37 cellular contexts compared by ENCODE assay signal in genomic region chr1:11330411-11330810, GRCh38.
"Had no signal": no experiment of that assay in that cellular context is flagged by ENCODE, and none has a peak within 500 bp of the region (broad histone marks: within the 10 kb centered on the region; RNA-seq: fewer than 3 reads in every experiment).

No MANE protein-coding gene starts in this region.

- H3K36me3 Mint-ChIP-seq: activated CD8-positive, alpha-beta memory T cell treated with anti-CD3 and anti-CD28 coated beads, Interleukin-2, amount 10 ng/mL, durations not matched to agents 7 days and 5 days; activated naive CD4-positive, alpha-beta T cell treated with anti-CD3 and anti-CD28 coated beads, Interleukin-2, amount 10 ng/mL, durations not matched to agents 7 days and 5 days; activated naive CD4-positive, alpha-beta T cell treated with anti-CD3 and anti-CD28 coated beads, Interleukin-2, amount 50 U/mL, for 24 hours; activated naive CD8-positive, alpha-beta T cell; activated naive CD8-positive, alpha-beta T cell treated with anti-CD3 and anti-CD28 coated beads, Interleukin-2, amount 10 ng/mL, durations not matched to agents 7 days and 5 days; brain had no signal

- H3K4me1 ChIP-seq: ascending aorta had no signal

- H3K36me3 ChIP-seq: ascending aorta, cardiac muscle cell had no signal

- H3K27ac ChIP-seq: ascending aorta, cardiac muscle cell, VCaP had no signal

- H3K27me3 ChIP-seq: ascending aorta, cardiac muscle cell had no signal

- DNase-seq: activated CD4-positive, alpha-beta memory T cell treated with anti-CD3 and anti-CD28 coated beads, Interleukin-2, amount 10 ng/mL, durations not matched to agents 7 days and 5 days; activated CD4-positive, alpha-beta T cell treated with anti-CD3 and anti-CD28 coated beads for 1 hour; activated CD4-positive, alpha-beta T cell treated with anti-CD3 and anti-CD28 coated beads for 36 hours; activated CD4-positive, alpha-beta T cell treated with anti-CD3 and anti-CD28 coated beads for 48 hours; activated CD4-positive, alpha-beta T cell treated with anti-CD3 and anti-CD28 coated beads, Interleukin-2, amount 10 ng/mL, durations not matched to agents 7 days and 5 days; activated CD4-positive, alpha-beta T cell treated with anti-CD3 and anti-CD28 coated beads, Interleukin-2, amount 50 U/mL, for 48 hours; activated CD4-positive, CD25-positive, alpha-beta regulatory T cell; activated CD8-positive, alpha-beta memory T cell treated with anti-CD3 and anti-CD28 coated beads for 24 hours; activated CD8-positive, alpha-beta memory T cell treated with anti-CD3 and anti-CD28 coated beads, Interleukin-2, amount 10 ng/mL, durations not matched to agents 7 days and 5 days; activated CD8-positive, alpha-beta memory T cell treated with anti-CD3 and anti-CD28 coated beads, Interleukin-2, amount 50 U/mL, for 48 hours; activated CD8-positive, alpha-beta T cell treated with anti-CD3 and anti-CD28 coated beads, Interleukin-2, amount 10 ng/mL, durations not matched to agents 7 days and 5 days; activated effector memory CD4-positive, alpha-beta T cell treated with Interleukin-2 at 50 U/mL for 16 hours; activated gamma-delta T cell; activated naive CD4-positive, alpha-beta T cell treated with anti-CD3 and anti-CD28 coated beads, Interleukin-2, amount 10 ng/mL, durations not matched to agents 7 days and 5 days; activated naive CD4-positive, alpha-beta T cell treated with Interleukin-2 at 50 U/mL for 16 hours; activated naive CD8-positive, alpha-beta T cell treated with anti-CD3 and anti-CD28 coated beads, Interleukin-2, amount 10 ng/mL, durations not matched to agents 7 days and 5 days; activated naive CD8-positive, alpha-beta T cell treated with anti-CD3 and anti-CD28 coated beads, Interleukin-2, amount 50 U/mL, for 24 hours; activated T-cell treated with anti-CD3 and anti-CD28 coated beads, Interleukin-2, amount 50 U/mL, for 24 hours; activated T-cell treated with anti-CD3 and anti-CD28 coated beads, Interleukin-2, amount 50 U/mL, for 48 hours; amygdala; anterior cingulate cortex; caudate nucleus; cerebellar nuclear complex; T-helper 1 cell; T-helper 2 cell; T-helper 9 cell had no signal

- H3K4me3 Mint-ChIP-seq: activated CD4-positive, alpha-beta memory T cell treated with anti-CD3 and anti-CD28 coated beads, Interleukin-2, amount 10 ng/mL, durations not matched to agents 7 days and 5 days; activated CD4-positive, alpha-beta T cell treated with anti-CD3 and anti-CD28 coated beads for 36 hours; activated CD4-positive, alpha-beta T cell treated with anti-CD3 and anti-CD28 coated beads, Interleukin-2, amount 10 ng/mL, durations not matched to agents 7 days and 5 days; activated CD8-positive, alpha-beta memory T cell treated with anti-CD3 and anti-CD28 coated beads, Interleukin-2, amount 10 ng/mL, durations not matched to agents 7 days and 5 days; activated CD8-positive, alpha-beta T cell treated with anti-CD3 and anti-CD28 coated beads, Interleukin-2, amount 10 ng/mL, durations not matched to agents 7 days and 5 days; activated naive CD4-positive, alpha-beta T cell treated with anti-CD3 and anti-CD28 coated beads, Interleukin-2, amount 10 ng/mL, durations not matched to agents 7 days and 5 days; activated naive CD4-positive, alpha-beta T cell treated with anti-CD3 and anti-CD28 coated beads, Interleukin-2, amount 50 U/mL, for 24 hours; activated naive CD8-positive, alpha-beta T cell; activated naive CD8-positive, alpha-beta T cell treated with anti-CD3 and anti-CD28 coated beads, Interleukin-2, amount 10 ng/mL, durations not matched to agents 7 days and 5 days; activated naive CD8-positive, alpha-beta T cell treated with anti-CD3 and anti-CD28 coated beads, Interleukin-2, amount 50 U/mL, for 24 hours; activated T-cell treated with anti-CD3 and anti-CD28 coated beads, Interleukin-2, amount 50 U/mL, for 24 hours; central memory CD8-positive, alpha-beta T cell; T-helper 1 cell treated with Interleukin-12 subunit alpha and Interleukin-12 subunit beta and Interleukin-4 antibody, amounts not matched to agents 30 μg/mL and 1 μg/mL, for 36 hours; T-helper 2 cell treated with Interferon-gamma antibody and Interleukin-4, amounts not matched to agents 5 μg/mL and 100 μg/mL, for 36 hours had no signal

- H3K4me1 Mint-ChIP-seq: activated CD4-positive, alpha-beta memory T cell treated with anti-CD3 and anti-CD28 coated beads, Interleukin-2, amount 10 ng/mL, durations not matched to agents 7 days and 5 days; activated CD4-positive, alpha-beta T cell treated with anti-CD3 and anti-CD28 coated beads for 36 hours; activated CD4-positive, alpha-beta T cell treated with anti-CD3 and anti-CD28 coated beads, Interleukin-2, amount 10 ng/mL, durations not matched to agents 7 days and 5 days; activated naive CD4-positive, alpha-beta T cell treated with anti-CD3 and anti-CD28 coated beads, Interleukin-2, amount 10 ng/mL, durations not matched to agents 7 days and 5 days; activated naive CD4-positive, alpha-beta T cell treated with anti-CD3 and anti-CD28 coated beads, Interleukin-2, amount 50 U/mL, for 24 hours; activated naive CD8-positive, alpha-beta T cell treated with anti-CD3 and anti-CD28 coated beads, Interleukin-2, amount 10 ng/mL, durations not matched to agents 7 days and 5 days; activated naive CD8-positive, alpha-beta T cell treated with anti-CD3 and anti-CD28 coated beads, Interleukin-2, amount 50 U/mL, for 24 hours had no signal

- H3K4me3 ChIP-seq: ascending aorta, cardiac muscle cell had no signal

- ATAC-seq: activated CD4-positive, alpha-beta T cell treated with anti-CD3 and anti-CD28 coated beads for 36 hours; activated CD4-positive, CD25-positive, alpha-beta regulatory T cell treated with anti-CD3 and anti-CD28 coated beads, Interleukin-2, amount 50 U/mL, for 24 hours; activated CD8-positive, alpha-beta memory T cell treated with anti-CD3 and anti-CD28 coated beads, Interleukin-2, amount 10 ng/mL, durations not matched to agents 7 days and 5 days; activated CD8-positive, alpha-beta T cell treated with anti-CD3 and anti-CD28 coated beads, Interleukin-2, amount 10 ng/mL, durations not matched to agents 7 days and 5 days; activated naive CD8-positive, alpha-beta T cell treated with anti-CD3 and anti-CD28 coated beads, Interleukin-2, amount 50 U/mL, for 24 hours had no signal

- H3K27ac Mint-ChIP-seq: activated CD4-positive, alpha-beta memory T cell treated with anti-CD3 and anti-CD28 coated beads, Interleukin-2, amount 10 ng/mL, durations not matched to agents 7 days and 5 days; activated CD4-positive, alpha-beta T cell treated with anti-CD3 and anti-CD28 coated beads for 36 hours; activated CD4-positive, alpha-beta T cell treated with anti-CD3 and anti-CD28 coated beads, Interleukin-2, amount 10 ng/mL, durations not matched to agents 7 days and 5 days; activated CD8-positive, alpha-beta memory T cell treated with anti-CD3 and anti-CD28 coated beads, Interleukin-2, amount 10 ng/mL, durations not matched to agents 7 days and 5 days; activated CD8-positive, alpha-beta T cell treated with anti-CD3 and anti-CD28 coated beads, Interleukin-2, amount 10 ng/mL, durations not matched to agents 7 days and 5 days; activated naive CD4-positive, alpha-beta T cell treated with anti-CD3 and anti-CD28 coated beads, Interleukin-2, amount 10 ng/mL, durations not matched to agents 7 days and 5 days; activated naive CD4-positive, alpha-beta T cell treated with anti-CD3 and anti-CD28 coated beads, Interleukin-2, amount 50 U/mL, for 24 hours; activated naive CD8-positive, alpha-beta T cell; activated naive CD8-positive, alpha-beta T cell treated with anti-CD3 and anti-CD28 coated beads, Interleukin-2, amount 10 ng/mL, durations not matched to agents 7 days and 5 days; activated naive CD8-positive, alpha-beta T cell treated with anti-CD3 and anti-CD28 coated beads, Interleukin-2, amount 50 U/mL, for 24 hours; activated T-cell treated with anti-CD3 and anti-CD28 coated beads, Interleukin-2, amount 50 U/mL, for 24 hours; activated T-helper 2 cell treated with anti-CD3 and anti-CD28 coated beads, Interferon-gamma antibody, Interleukin-2, Interleukin-4, amounts not matched to agents 10 μg/mL and 5 μg/mL and 100 μg/mL, durations not matched to agents 14 hours and 24 hours and 36 hours; T-helper 1 cell treated with Interleukin-12 subunit alpha and Interleukin-12 subunit beta and Interleukin-4 antibody, amounts not matched to agents 30 μg/mL and 1 μg/mL, for 36 hours; T-helper 2 cell treated with Interferon-gamma antibody and Interleukin-4, amounts not matched to agents 5 μg/mL and 100 μg/mL, for 36 hours had no signal

- H3K27me3 Mint-ChIP-seq: activated CD4-positive, alpha-beta memory T cell treated with anti-CD3 and anti-CD28 coated beads, Interleukin-2, amount 10 ng/mL, durations not matched to agents 7 days and 5 days; activated CD4-positive, alpha-beta T cell treated with anti-CD3 and anti-CD28 coated beads for 36 hours; activated CD4-positive, alpha-beta T cell treated with anti-CD3 and anti-CD28 coated beads, Interleukin-2, amount 10 ng/mL, durations not matched to agents 7 days and 5 days; activated CD8-positive, alpha-beta memory T cell treated with anti-CD3 and anti-CD28 coated beads, Interleukin-2, amount 10 ng/mL, durations not matched to agents 7 days and 5 days; activated naive CD4-positive, alpha-beta T cell treated with anti-CD3 and anti-CD28 coated beads, Interleukin-2, amount 50 U/mL, for 24 hours; activated naive CD8-positive, alpha-beta T cell; activated naive CD8-positive, alpha-beta T cell treated with anti-CD3 and anti-CD28 coated beads, Interleukin-2, amount 50 U/mL, for 24 hours; activated T-cell treated with anti-CD3 and anti-CD28 coated beads, Interleukin-2, amount 50 U/mL, for 24 hours; brain had no signal

- H3K9me3 Mint-ChIP-seq: activated CD4-positive, alpha-beta memory T cell treated with anti-CD3 and anti-CD28 coated beads, Interleukin-2, amount 10 ng/mL, durations not matched to agents 7 days and 5 days; activated CD4-positive, alpha-beta T cell treated with anti-CD3 and anti-CD28 coated beads, Interleukin-2, amount 10 ng/mL, durations not matched to agents 7 days and 5 days; activated naive CD4-positive, alpha-beta T cell treated with anti-CD3 and anti-CD28 coated beads, Interleukin-2, amount 10 ng/mL, durations not matched to agents 7 days and 5 days; activated naive CD4-positive, alpha-beta T cell treated with anti-CD3 and anti-CD28 coated beads, Interleukin-2, amount 50 U/mL, for 24 hours; activated naive CD8-positive, alpha-beta T cell treated with anti-CD3 and anti-CD28 coated beads, Interleukin-2, amount 10 ng/mL, durations not matched to agents 7 days and 5 days; activated naive CD8-positive, alpha-beta T cell treated with anti-CD3 and anti-CD28 coated beads, Interleukin-2, amount 50 U/mL, for 24 hours; activated T-cell treated with anti-CD3 and anti-CD28 coated beads, Interleukin-2, amount 50 U/mL, for 24 hours; activated T-helper 2 cell treated with anti-CD3 and anti-CD28 coated beads, Interferon-gamma antibody, Interleukin-2, Interleukin-4, amounts not matched to agents 10 μg/mL and 5 μg/mL and 100 μg/mL, durations not matched to agents 14 hours and 24 hours and 36 hours; brain; central memory CD8-positive, alpha-beta T cell; T-helper 1 cell treated with Interleukin-12 subunit alpha and Interleukin-12 subunit beta and Interleukin-4 antibody, amounts not matched to agents 30 μg/mL and 1 μg/mL, for 36 hours; T-helper 2 cell treated with Interferon-gamma antibody and Interleukin-4, amounts not matched to agents 5 μg/mL and 100 μg/mL, for 36 hours had no signal
